In the genomic region with DNA sequence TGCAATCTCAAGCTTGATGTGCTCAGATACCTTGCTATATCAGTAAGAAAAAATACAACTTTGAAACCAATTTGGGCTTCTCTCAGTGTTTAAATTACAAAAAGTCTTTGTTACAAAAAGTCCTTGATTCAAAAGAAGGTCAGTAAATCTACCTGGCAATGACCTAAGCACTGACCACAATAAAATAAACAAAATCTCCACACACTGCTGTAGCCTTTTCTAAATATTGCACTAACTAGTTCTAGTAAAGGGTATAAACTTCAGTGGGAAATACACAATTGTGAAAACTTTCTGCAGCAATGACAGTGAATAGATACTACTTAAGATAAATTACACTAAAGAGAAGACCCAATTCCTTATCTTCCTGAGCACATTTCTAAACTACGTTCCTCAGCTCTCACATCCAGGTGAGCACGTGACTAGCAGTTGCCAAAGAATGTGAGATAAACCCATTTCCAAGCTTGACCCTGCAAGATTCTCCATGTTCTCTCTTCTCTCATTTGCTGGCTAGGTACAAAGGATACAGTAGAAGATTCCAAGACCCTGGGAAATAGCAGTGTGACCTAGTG, we compare ENCODE assay signal across 23 cellular contexts.
DNase-seq lines count a peak whose midpoint lies in the region; ATAC-seq, FAIRE-seq and TF ChIP-seq lines count a peak whose summit lies in the region.
"Had no signal": no experiment of that assay in that cellular context is flagged by ENCODE, and none has a peak within 500 bp of the region (broad histone marks: within the 10 kb centered on the region; RNA-seq: fewer than 3 reads in every experiment).

No MANE protein-coding gene starts in this region.

- no peak overlapping the region; the same call in 2 of the 3 replicates for H3K4me3 Mint-ChIP-seq in GM23338
- no peak overlapping the region for H3K4me3 Mint-ChIP-seq in stimulated activated memory B cell treated with anti-CD40 and anti-IgM and Interleukin-4, amounts not matched to agents 10 μg/mL and 1 μg/mL and 100 μg/mL, for 72 hours
- H3K4me3 Mint-ChIP-seq: B cell, CD14-positive monocyte had no signal

- FAIRE-seq in colon (lab: Jason Lieb, UNC): peak; percentile 78
- FAIRE-seq: D721Med, H54, RCC 7860 had no signal

- H3F3A ChIP-seq in GM23338 (replicated peaks; ENCODE audit: low read depth): no peaks in the 10 kb centered on the region

- peaks cover 33% of the 10 kb centered on the region; the same call in 2 of the 3 replicates for H3K4me1 Mint-ChIP-seq in GM23338
- no peaks in the 10 kb centered on the region for H3K4me1 Mint-ChIP-seq in stimulated activated memory B cell treated with anti-CD40 and anti-IgM and Interleukin-4, amounts not matched to agents 10 μg/mL and 1 μg/mL and 100 μg/mL, for 72 hours

- H3K27me3 Mint-ChIP-seq in GM23338 (ENCODE audit: insufficient read depth, low read depth, poor library complexity): no peaks in the 10 kb centered on the region
- H3K27me3 Mint-ChIP-seq in stimulated activated memory B cell treated with anti-CD40 and anti-IgM and Interleukin-4, amounts not matched to agents 10 μg/mL and 1 μg/mL and 100 μg/mL, for 72 hours: no peaks in the 10 kb centered on the region
- H3K27me3 Mint-ChIP-seq: B cell had no signal

- H4K20me1 ChIP-seq in GM23338 (replicated peaks; ENCODE audit: insufficient read depth): no peaks in the 10 kb centered on the region

- H3K9me2 ChIP-seq in GM23338 (ENCODE audit: insufficient read depth): no peaks in the 10 kb centered on the region

- DNase-seq in GM23338 (ENCODE audit: low spot score) (no peak), OCI-M1 (lab: John Stamatoyannopoulos, UW) (peak; percentile 62), GM20000 (ENCODE audit: low spot score) (no peak), SJCRH30 (no peak)
- DNase-seq: DMS53, GDM1, MV-4-11, NCI-H1105 treated with DMSO at 0.1 percent for 48 hours, NCI-H2029 treated with DMSO at 0.1 percent for 48 hours, NCI-H2171, NCI-H524 treated with DMSO at 0.1 percent for 48 hours, NCI-H82 had no signal

- peaks cover 29% of the 10 kb centered on the region; the same call in 2 of the 3 replicates for H3K36me3 Mint-ChIP-seq in GM23338 (ENCODE audit: low read depth)
- H3K36me3 Mint-ChIP-seq in stimulated activated memory B cell treated with anti-CD40 and anti-IgM and Interleukin-4, amounts not matched to agents 10 μg/mL and 1 μg/mL and 100 μg/mL, for 72 hours: no peaks in the 10 kb centered on the region

- peaks cover 3% of the 10 kb centered on the region; the same call in 1 of the 3 replicates for H3K9me3 Mint-ChIP-seq in GM23338
- no peaks in the 10 kb centered on the region for H3K9me3 Mint-ChIP-seq in stimulated activated memory B cell treated with anti-CD40 and anti-IgM and Interleukin-4, amounts not matched to agents 10 μg/mL and 1 μg/mL and 100 μg/mL, for 72 hours

- H3K27me3 ChIP-seq in GM23338 (ENCODE audit: insufficient read depth) (no peaks in the 10 kb centered on the region), SJCRH30 (no peaks in the 10 kb centered on the region)

- no peaks in the 10 kb centered on the region for H3K36me3 ChIP-seq in GM23338 (ENCODE audit: insufficient read depth)
- H3K36me3 ChIP-seq in SJCRH30: no peaks in the 10 kb centered on the region

- H3K27ac ChIP-seq in GM23338 (ENCODE audit: low read depth) (no peak overlapping the region; the same call in 1 of the 2 replicates), SJCRH30 (no peak overlapping the region)
- H3K27ac ChIP-seq: A549, KMS-11 had no signal

- H3K4me2 ChIP-seq in GM23338: no peak overlapping the region
- H3K4me2 ChIP-seq: A549, KMS-11 had no signal

- no peak overlapping the region for H2AFZ ChIP-seq in GM23338

- no peaks in the 10 kb centered on the region for H3K79me2 ChIP-seq in GM23338 (replicated peaks; ENCODE audit: insufficient read depth)

- 0 out of 2 replicates have a peak overlapping the region, but pooled peaks have one; percentile 56 for H3K27ac Mint-ChIP-seq in GM23338
- H3K27ac Mint-ChIP-seq in stimulated activated memory B cell treated with anti-CD40 and anti-IgM and Interleukin-4, amounts not matched to agents 10 μg/mL and 1 μg/mL and 100 μg/mL, for 72 hours: peak overlapping the region; percentile 65
- H3K27ac Mint-ChIP-seq: B cell, CD14-positive monocyte had no signal

- TF ChIP-seq CTCF in GM23338 (conservative IDR thresholded peaks at IDR 0.05; ENCODE audit: low read depth in 2 of 2) (no peak), GM20000 (IDR thresholded peaks at IDR 0.05; ENCODE audit: extremely low read depth, missing control alignments) (no peak)

- ATAC-seq in GM23338 (no peak), GM21367 (IDR thresholded peaks at IDR 0.05; ENCODE audit: unreplicated experiment) (no peak)
- no peak for ATAC-seq in stimulated activated memory B cell treated with anti-CD40 and anti-IgM and Interleukin-4, amounts not matched to agents 10 μg/mL and 1 μg/mL and 100 μg/mL, for 72 hours
- ATAC-seq: A549, Right ventricle myocardium inferior had no signal

- H3K4me3 ChIP-seq in GM23338 (no peak overlapping the region), SJCRH30 (no peak overlapping the region)
- H3K4me3 ChIP-seq: A549 had no signal

- no peaks in the 10 kb centered on the region for H3K9me3 ChIP-seq in SJCRH30 (replicated peaks)
- H3K9me3 ChIP-seq: A549 had no signal

- H3K4me1 ChIP-seq in GM23338 (ENCODE audit: insufficient read depth) (peaks cover 20% of the 10 kb centered on the region), SJCRH30 (peaks cover 22% of the 10 kb centered on the region)
- H3K4me1 ChIP-seq: A549 had no signal

TF ChIP-seq in GM23338, 12 proteins besides CTCF, POLR2A, EP300 and RAD21 (continues in another document):
- TF ChIP-seq POLR2AphosphoS5 (IDR thresholded peaks at IDR 0.05; ENCODE audit: low read depth) (no peak), CREB1 (CRISPR knock-in tag; IDR thresholded peaks at IDR 0.05; ENCODE audit: low read depth) (no peak), NANOG (IDR thresholded peaks at IDR 0.05; ENCODE audit: borderline replicate concordance) (no peak)
- TF ChIP-seq, protein P1, sequence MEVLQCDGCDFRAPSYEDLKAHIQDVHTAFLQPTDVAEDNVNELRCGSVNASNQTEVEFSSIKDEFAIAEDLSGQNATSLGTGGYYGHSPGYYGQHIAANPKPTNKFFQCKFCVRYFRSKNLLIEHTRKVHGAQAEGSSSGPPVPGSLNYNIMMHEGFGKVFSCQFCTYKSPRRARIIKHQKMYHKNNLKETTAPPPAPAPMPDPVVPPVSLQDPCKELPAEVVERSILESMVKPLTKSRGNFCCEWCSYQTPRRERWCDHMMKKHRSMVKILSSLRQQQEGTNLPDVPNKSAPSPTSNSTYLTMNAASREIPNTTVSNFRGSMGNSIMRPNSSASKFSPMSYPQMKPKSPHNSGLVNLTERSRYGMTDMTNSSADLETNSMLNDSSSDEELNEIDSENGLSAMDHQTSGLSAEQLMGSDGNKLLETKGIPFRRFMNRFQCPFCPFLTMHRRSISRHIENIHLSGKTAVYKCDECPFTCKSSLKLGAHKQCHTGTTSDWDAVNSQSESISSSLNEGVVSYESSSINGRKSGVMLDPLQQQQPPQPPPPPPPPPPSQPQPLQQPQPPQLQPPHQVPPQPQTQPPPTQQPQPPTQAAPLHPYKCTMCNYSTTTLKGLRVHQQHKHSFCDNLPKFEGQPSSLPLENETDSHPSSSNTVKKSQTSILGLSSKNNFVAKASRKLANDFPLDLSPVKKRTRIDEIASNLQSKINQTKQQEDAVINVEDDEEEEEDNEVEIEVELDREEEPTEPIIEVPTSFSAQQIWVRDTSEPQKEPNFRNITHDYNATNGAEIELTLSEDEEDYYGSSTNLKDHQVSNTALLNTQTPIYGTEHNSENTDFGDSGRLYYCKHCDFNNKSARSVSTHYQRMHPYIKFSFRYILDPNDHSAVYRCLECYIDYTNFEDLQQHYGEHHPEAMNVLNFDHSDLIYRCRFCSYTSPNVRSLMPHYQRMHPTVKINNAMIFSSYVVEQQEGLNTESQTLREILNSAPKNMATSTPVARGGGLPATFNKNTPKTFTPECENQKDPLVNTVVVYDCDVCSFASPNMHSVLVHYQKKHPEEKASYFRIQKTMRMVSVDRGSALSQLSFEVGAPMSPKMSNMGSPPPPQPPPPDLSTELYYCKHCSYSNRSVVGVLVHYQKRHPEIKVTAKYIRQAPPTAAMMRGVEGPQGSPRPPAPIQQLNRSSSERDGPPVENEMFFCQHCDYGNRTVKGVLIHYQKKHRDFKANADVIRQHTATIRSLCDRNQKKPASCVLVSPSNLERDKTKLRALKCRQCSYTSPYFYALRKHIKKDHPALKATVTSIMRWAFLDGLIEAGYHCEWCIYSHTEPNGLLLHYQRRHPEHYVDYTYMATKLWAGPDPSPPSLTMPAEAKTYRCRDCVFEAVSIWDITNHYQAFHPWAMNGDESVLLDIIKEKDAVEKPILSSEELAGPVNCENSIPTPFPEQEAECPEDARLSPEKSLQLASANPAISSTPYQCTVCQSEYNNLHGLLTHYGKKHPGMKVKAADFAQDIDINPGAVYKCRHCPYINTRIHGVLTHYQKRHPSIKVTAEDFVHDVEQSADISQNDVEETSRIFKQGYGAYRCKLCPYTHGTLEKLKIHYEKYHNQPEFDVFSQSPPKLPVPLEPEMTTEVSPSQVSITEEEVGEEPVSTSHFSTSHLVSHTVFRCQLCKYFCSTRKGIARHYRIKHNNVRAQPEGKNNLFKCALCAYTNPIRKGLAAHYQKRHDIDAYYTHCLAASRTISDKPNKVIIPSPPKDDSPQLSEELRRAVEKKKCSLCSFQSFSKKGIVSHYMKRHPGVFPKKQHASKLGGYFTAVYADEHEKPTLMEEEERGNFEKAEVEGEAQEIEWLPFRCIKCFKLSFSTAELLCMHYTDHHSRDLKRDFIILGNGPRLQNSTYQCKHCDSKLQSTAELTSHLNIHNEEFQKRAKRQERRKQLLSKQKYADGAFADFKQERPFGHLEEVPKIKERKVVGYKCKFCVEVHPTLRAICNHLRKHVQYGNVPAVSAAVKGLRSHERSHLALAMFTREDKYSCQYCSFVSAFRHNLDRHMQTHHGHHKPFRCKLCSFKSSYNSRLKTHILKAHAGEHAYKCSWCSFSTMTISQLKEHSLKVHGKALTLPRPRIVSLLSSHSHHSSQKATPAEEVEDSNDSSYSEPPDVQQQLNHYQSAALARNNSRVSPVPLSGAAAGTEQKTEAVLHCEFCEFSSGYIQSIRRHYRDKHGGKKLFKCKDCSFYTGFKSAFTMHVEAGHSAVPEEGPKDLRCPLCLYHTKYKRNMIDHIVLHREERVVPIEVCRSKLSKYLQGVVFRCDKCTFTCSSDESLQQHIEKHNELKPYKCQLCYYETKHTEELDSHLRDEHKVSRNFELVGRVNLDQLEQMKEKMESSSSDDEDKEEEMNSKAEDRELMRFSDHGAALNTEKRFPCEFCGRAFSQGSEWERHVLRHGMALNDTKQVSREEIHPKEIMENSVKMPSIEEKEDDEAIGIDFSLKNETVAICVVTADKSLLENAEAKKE (CRISPR knock-in tag; IDR thresholded peaks at IDR 0.05): no peak
